Comparison of ENCODE assay signal across 8 cellular contexts in genomic region chr3:119034256-119035013, GRCh38. TPM values are rescaled to one million over a fixed set of nuclear protein-coding genes. Genes with fewer than 3 reads are reported as not detected.
A peak's percentile ranks its signal among the peaks of the same experiment; 100 is the strongest.
DNase-seq lines count a peak whose midpoint lies in the region; ATAC-seq and TF ChIP-seq lines count a peak whose summit lies in the region.

TSS of gene IGSF11 (minus strand) at chr3:119034846. CDS start at chr3:119034582, 264 bp downstream.

- no peak for TF ChIP-seq POLR2A in Peyer's patch (IDR thresholded peaks at IDR 0.05)

- ATAC-seq in GM19467 (IDR thresholded peaks at IDR 0.05; ENCODE audit: unreplicated experiment), result peak; percentile 96

- H3K9me3 ChIP-seq in Peyer's patch, result no peaks in the 10 kb centered on the region

- H3K4me1 ChIP-seq in Peyer's patch, result peaks cover 0 to 14% (median 2%) of the 10 kb centered on the region in 4 donors

- TF ChIP-seq CTCF in HL-60 (IDR thresholded peaks at IDR 0.05; ENCODE audit: insufficient read depth, low read length), result no peak
- TF ChIP-seq CTCF in Peyer's patch (IDR thresholded peaks at IDR 0.05), result peak; percentile 12 to 32 (median 26)

- H3K4me3 ChIP-seq in HL-60 (replicated peaks; ENCODE audit: insufficient read depth, low read length) (peak within 1 kb of the TSS; percentile 51), Peyer's patch (peak within 1 kb of the TSS; percentile 34 to 63 (median 60))

- no peaks in the 10 kb centered on the region for H3K36me3 ChIP-seq in Peyer's patch

- DNase-seq in COLO829 (ENCODE audit: low spot score) (peak; percentile 72), HL-60 (ENCODE audit: low read depth in 1 of 2, low spot score in 1 of 2) (peak in 1 of 2 experiments; percentile 19), Peyer's patch (peak; percentile 24 to 62 (median 53)), foreskin melanocyte (peak; percentile 73), nucleus accumbens (lab: John Stamatoyannopoulos, UW) (peak; percentile 22 to 93 (median 86)), substantia nigra (lab: John Stamatoyannopoulos, UW) (peak; percentile 46 to 95 (median 85))
- peak; percentile 86 for DNase-seq in activated effector memory CD4-positive, alpha-beta T cell treated with anti-CD3 and anti-CD28 coated beads, Interleukin-2, amount 50 U/mL, for 16 hours

- H3K27ac ChIP-seq in HL-60 (replicated peaks) (no peak within 1 kb of the TSS), Peyer's patch (peak within 1 kb of the TSS in 1 of 4 donors; percentile 20), substantia nigra (ENCODE audit: low read depth, low read length, poor library complexity, severe bottlenecking) (peak within 1 kb of the TSS; percentile 94)

- H3K27me3 ChIP-seq in HL-60 (ENCODE audit: insufficient read depth, poor library complexity, severe bottlenecking) (peaks cover 24% of the 10 kb centered on the region), Peyer's patch (peaks cover 0 to 4% of the 10 kb centered on the region in 2 donors)

RNA-seq across cellular contexts. Expression of gene IGSF11, which starts in this region (rescaled TPM):
- total RNA-seq in Peyer's patch, result 1 to 10 TPM in 1 of 4 donors, under 1 TPM in 1, not detected in 2; 0.67 to 3.0 TPM
